8 cellular contexts compared by ENCODE assay signal in the genomic region with DNA sequence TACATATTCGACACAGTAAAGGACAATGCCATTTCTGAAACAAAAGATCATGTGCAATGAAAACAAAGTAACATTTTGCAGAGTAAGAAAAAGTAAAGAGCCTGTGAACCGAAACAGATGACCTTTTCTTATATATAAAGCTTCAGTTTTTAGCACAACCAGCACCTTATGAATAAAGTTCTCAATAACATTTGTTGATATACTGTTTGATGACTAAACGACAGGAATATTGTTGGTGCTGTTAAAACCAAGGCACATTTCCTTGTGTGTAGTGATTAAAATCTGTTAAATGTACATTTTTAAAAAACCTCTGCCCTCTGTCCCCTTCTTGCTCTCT. TPM values are rescaled to one million over a fixed set of nuclear protein-coding genes. Genes with fewer than 3 reads are reported as not detected.
DNase-seq lines count a peak whose midpoint lies in the region; ATAC-seq and TF ChIP-seq lines count a peak whose summit lies in the region.

No MANE protein-coding gene starts in this region.

- H3F3A ChIP-seq in GM23338 (replicated peaks; ENCODE audit: low read depth) (no peaks in the 10 kb centered on the region), smooth muscle cell (ENCODE audit: low read depth) (no peaks in the 10 kb centered on the region)

- H3K79me2 ChIP-seq in GM23338 (replicated peaks; ENCODE audit: insufficient read depth) (peaks cover 59% of the 10 kb centered on the region), smooth muscle cell (ENCODE audit: low read depth) (peaks cover 59% of the 10 kb centered on the region)

- H3K9me3 Mint-ChIP-seq in GM23338 (no peaks in the 10 kb centered on the region), glutamatergic neuron (ENCODE audit: unreplicated experiment) (peaks cover 11% of the 10 kb centered on the region)
- H3K9me3 Mint-ChIP-seq in T-helper 1 cell treated with Interleukin-12 subunit alpha and Interleukin-12 subunit beta and Interleukin-4 antibody, amounts not matched to agents 30 μg/mL and 1 μg/mL, for 36 hours, result no peaks in the 10 kb centered on the region

- peak overlapping the region; percentile 93 for H3K4me3 Mint-ChIP-seq in GM23338
- peak overlapping the region; percentile 98 for H3K4me3 Mint-ChIP-seq in T-helper 1 cell treated with Interleukin-12 subunit alpha and Interleukin-12 subunit beta and Interleukin-4 antibody, amounts not matched to agents 30 μg/mL and 1 μg/mL, for 36 hours
- H3K4me3 Mint-ChIP-seq in glutamatergic neuron (ENCODE audit: unreplicated experiment), result peak overlapping the region; percentile 99

- peak overlapping the region; percentile 82 for H3K4me3 ChIP-seq in GM23338
- H3K4me3 ChIP-seq in smooth muscle cell, result peak overlapping the region; percentile 99

- H3K36me3 Mint-ChIP-seq in GM23338 (ENCODE audit: low read depth), result peaks cover 18% of the 10 kb centered on the region; the same call in 2 of the 3 replicates
- peaks cover 22% of the 10 kb centered on the region for H3K36me3 Mint-ChIP-seq in T-helper 1 cell treated with Interleukin-12 subunit alpha and Interleukin-12 subunit beta and Interleukin-4 antibody, amounts not matched to agents 30 μg/mL and 1 μg/mL, for 36 hours (ENCODE audit: low read depth)
- H3K36me3 Mint-ChIP-seq in glutamatergic neuron (ENCODE audit: unreplicated experiment), result no peaks in the 10 kb centered on the region

- TF ChIP-seq CTCF in GM23338 (conservative IDR thresholded peaks at IDR 0.05; ENCODE audit: low read depth in 2 of 2) (no peak), glutamatergic neuron (IDR thresholded peaks at IDR 0.05; ENCODE audit: partially characterized antibody, unreplicated experiment) (no peak), smooth muscle cell (IDR thresholded peaks at IDR 0.05; ENCODE audit: borderline replicate concordance, insufficient read depth, poor library complexity, severe bottlenecking) (no peak)

- H3K36me3 ChIP-seq in GM23338 (ENCODE audit: insufficient read depth) (no peaks in the 10 kb centered on the region), smooth muscle cell (ENCODE audit: low read depth) (no peaks in the 10 kb centered on the region)

- no peak overlapping the region for H2AFZ ChIP-seq in GM23338
- peak overlapping the region; percentile 91 for H2AFZ ChIP-seq in smooth muscle cell (ENCODE audit: low read depth)

- 15% methylated on average over 3 of the region's 3 CpGs for WGBS in smooth muscle cell (ENCODE audit: low lambda C conversion rate)

- H4K20me1 ChIP-seq in GM23338 (replicated peaks; ENCODE audit: insufficient read depth) (peaks cover 2% of the 10 kb centered on the region; the same call in 1 of the 2 replicates), smooth muscle cell (ENCODE audit: low read depth) (peaks cover 29% of the 10 kb centered on the region)

- H3K27ac ChIP-seq in GM23338 (ENCODE audit: low read depth) (no peak overlapping the region), smooth muscle cell (ENCODE audit: low read depth) (peak overlapping the region; percentile 58)

- peaks cover 3% of the 10 kb centered on the region for H3K27me3 Mint-ChIP-seq in GM23338 (ENCODE audit: insufficient read depth, low read depth, poor library complexity)
- no peaks in the 10 kb centered on the region for H3K27me3 Mint-ChIP-seq in T-helper 1 cell treated with Interleukin-12 subunit alpha and Interleukin-12 subunit beta and Interleukin-4 antibody, amounts not matched to agents 30 μg/mL and 1 μg/mL, for 36 hours (ENCODE audit: low read depth)
- H3K27me3 Mint-ChIP-seq in glutamatergic neuron (ENCODE audit: unreplicated experiment), result peaks cover 6% of the 10 kb centered on the region

- H3K27ac Mint-ChIP-seq in GM23338, result peak overlapping the region; percentile 92
- H3K27ac Mint-ChIP-seq in T-helper 1 cell treated with Interleukin-12 subunit alpha and Interleukin-12 subunit beta and Interleukin-4 antibody, amounts not matched to agents 30 μg/mL and 1 μg/mL, for 36 hours, result peak overlapping the region; percentile 96
- peak overlapping the region; percentile 94 for H3K27ac Mint-ChIP-seq in glutamatergic neuron (ENCODE audit: unreplicated experiment)

- peaks cover 33% of the 10 kb centered on the region for H3K4me1 ChIP-seq in GM23338 (ENCODE audit: insufficient read depth)
- H3K4me1 ChIP-seq in smooth muscle cell (ENCODE audit: low read depth), result peaks cover 28% of the 10 kb centered on the region

- no peak for DNase-seq in GM23338 (ENCODE audit: low spot score)
- no peak for DNase-seq in glutamatergic neuron
- no peak for DNase-seq in smooth muscle cell (lab: John Stamatoyannopoulos, UW; ENCODE audit: unreplicated experiment)
- no peak for DNase-seq in NCI-H226

- H3K4me2 ChIP-seq in GM23338 (peak overlapping the region; percentile 91), smooth muscle cell (peak overlapping the region; percentile 99)

- no peaks in the 10 kb centered on the region for H3K9me3 ChIP-seq in smooth muscle cell (replicated peaks; ENCODE audit: low read depth)

- peaks cover 42% of the 10 kb centered on the region for H3K4me1 Mint-ChIP-seq in GM23338
- H3K4me1 Mint-ChIP-seq in T-helper 1 cell treated with Interleukin-12 subunit alpha and Interleukin-12 subunit beta and Interleukin-4 antibody, amounts not matched to agents 30 μg/mL and 1 μg/mL, for 36 hours (ENCODE audit: low read depth), result peaks cover 41% of the 10 kb centered on the region
- H3K4me1 Mint-ChIP-seq in glutamatergic neuron (ENCODE audit: low read depth, unreplicated experiment), result peaks cover 27% of the 10 kb centered on the region

- ATAC-seq in GM23338, result no peak
- no peak for ATAC-seq in GM21447 (IDR thresholded peaks at IDR 0.05; ENCODE audit: unreplicated experiment)
- ATAC-seq in HG03045 (IDR thresholded peaks at IDR 0.05; ENCODE audit: unreplicated experiment), result no peak
- no peak for ATAC-seq in GM21528 (IDR thresholded peaks at IDR 0.05; ENCODE audit: low FRiP score, unreplicated experiment)

- no peaks in the 10 kb centered on the region for H3K9me2 ChIP-seq in GM23338 (ENCODE audit: insufficient read depth)

- H3K27me3 ChIP-seq in GM23338 (ENCODE audit: insufficient read depth) (no peaks in the 10 kb centered on the region), smooth muscle cell (ENCODE audit: low read depth) (no peaks in the 10 kb centered on the region)

- peak overlapping the region; percentile 96 for H3K9ac ChIP-seq in smooth muscle cell (ENCODE audit: low read depth)

TF ChIP-seq in GM23338, 12 proteins besides CTCF, POLR2A, EP300 and RAD21 (continues in another document):
- TF ChIP-seq STAT1 (IDR thresholded peaks at IDR 0.05; ENCODE audit: unreplicated experiment) (no peak), CREB1 (CRISPR knock-in tag; IDR thresholded peaks at IDR 0.05; ENCODE audit: low read depth) (no peak), ZNF114 (CRISPR knock-in tag; IDR thresholded peaks at IDR 0.05) (no peak), NANOG (IDR thresholded peaks at IDR 0.05; ENCODE audit: borderline replicate concordance) (no peak)
- TF ChIP-seq, protein P1, sequence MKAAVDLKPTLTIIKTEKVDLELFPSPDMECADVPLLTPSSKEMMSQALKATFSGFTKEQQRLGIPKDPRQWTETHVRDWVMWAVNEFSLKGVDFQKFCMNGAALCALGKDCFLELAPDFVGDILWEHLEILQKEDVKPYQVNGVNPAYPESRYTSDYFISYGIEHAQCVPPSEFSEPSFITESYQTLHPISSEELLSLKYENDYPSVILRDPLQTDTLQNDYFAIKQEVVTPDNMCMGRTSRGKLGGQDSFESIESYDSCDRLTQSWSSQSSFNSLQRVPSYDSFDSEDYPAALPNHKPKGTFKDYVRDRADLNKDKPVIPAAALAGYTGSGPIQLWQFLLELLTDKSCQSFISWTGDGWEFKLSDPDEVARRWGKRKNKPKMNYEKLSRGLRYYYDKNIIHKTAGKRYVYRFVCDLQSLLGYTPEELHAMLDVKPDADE (IDR thresholded peaks at IDR 0.05), result no peak

RNA-seq across cellular contexts. Expression of a gene that starts 1.4 kb away (rescaled TPM):
- total RNA-seq in GM23338 (2014; rRNA removed; shearing (Covaris generic)), result 56.6 and 61.8 TPM in 2 replicates
- 25.9 and 32.4 TPM in 2 replicates for polyA plus RNA-seq in GM23338 (2016; fragmentation: Nextera tagmentation; extraction: Ambion mirVana)
- total RNA-seq in glutamatergic neuron (ENCODE audit: unreplicated experiment), result 58.2 TPM
- total RNA-seq in smooth muscle cell, result 59.2 and 61.0 TPM in 2 replicates
- polyA plus RNA-seq in smooth muscle cell, result 16.2 and 18.6 TPM in 2 replicates
